29 cellular contexts compared by ENCODE assay signal in the genomic region with DNA sequence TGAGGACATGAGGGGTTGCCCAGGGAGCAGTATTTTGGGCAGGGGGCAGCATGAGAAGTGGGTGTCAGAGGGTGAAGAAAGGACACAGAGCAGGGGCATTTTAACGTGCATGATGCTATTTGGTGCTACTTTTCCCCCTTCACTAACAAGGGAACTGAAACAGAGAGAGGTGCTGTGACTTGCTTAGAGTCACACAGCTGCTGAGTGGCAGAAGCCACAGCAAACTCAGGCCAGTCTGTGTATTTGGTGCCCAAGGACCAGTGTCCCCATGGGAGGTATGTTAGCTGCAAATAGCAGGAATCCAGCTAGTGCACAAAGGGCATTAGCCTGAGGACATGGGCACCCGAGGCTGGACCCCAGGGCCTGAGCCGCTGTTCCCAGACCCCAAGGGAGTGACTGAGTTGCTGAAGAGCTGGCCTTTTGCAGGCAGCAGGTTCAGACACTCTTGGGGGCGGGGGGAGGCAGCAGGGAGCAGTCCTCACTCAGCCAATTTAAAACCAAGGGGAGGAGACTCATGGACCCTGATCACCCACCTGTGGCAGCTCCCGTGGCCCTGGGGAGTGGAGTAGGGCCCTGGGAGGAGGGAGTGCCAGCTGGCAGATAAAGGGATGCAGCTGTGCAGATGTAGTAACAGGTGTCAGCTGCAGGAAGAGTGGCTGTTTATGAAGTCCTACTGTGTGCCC. TPM values are rescaled to one million over a fixed set of nuclear protein-coding genes. Genes with fewer than 3 reads are reported as not detected.
DNase-seq lines count a peak whose midpoint lies in the region; TF ChIP-seq lines count a peak whose summit lies in the region.
"Had no signal": no experiment of that assay in that cellular context is flagged by ENCODE, and none has a peak within 500 bp of the region (broad histone marks: within the 10 kb centered on the region; RNA-seq: fewer than 3 reads in every experiment).

No MANE protein-coding gene starts in this region.

- H3K23ac ChIP-seq in neuronal stem cell (ENCODE audit: low read depth, low read length, poor library complexity), result peak overlapping the region; percentile 28

- H3K36me3 ChIP-seq in DOHH2 (ENCODE audit: control insufficient read depth, low read length), result no peaks in the 10 kb centered on the region
- H3K36me3 ChIP-seq in neuronal stem cell (replicated peaks in 1 of 2; ENCODE audit: control insufficient read depth in 2 of 2, insufficient read depth in 2 of 2, low read length in 2 of 2), result no peaks in the 10 kb centered on the region
- H3K36me3 ChIP-seq: brain microvascular endothelial cell, neural progenitor cell, tibial nerve had no signal

- H4K91ac ChIP-seq in neuronal stem cell (ENCODE audit: low read depth, low read length, poor library complexity), result no peak overlapping the region

- no peak overlapping the region for H2BK12ac ChIP-seq in neuronal stem cell (ENCODE audit: low read length)

- H3K14ac ChIP-seq in neuronal stem cell (ENCODE audit: low read length), result no peak overlapping the region

- H3K79me2 ChIP-seq in DOHH2 (ENCODE audit: control insufficient read depth, low read length), result no peaks in the 10 kb centered on the region

- H2BK120ac ChIP-seq in neuronal stem cell (ENCODE audit: low read depth, low read length), result no peak overlapping the region

- H2AK5ac ChIP-seq in neuronal stem cell (ENCODE audit: low read depth, low read length), result peak overlapping the region; percentile 57

- H2BK5ac ChIP-seq in neuronal stem cell (ENCODE audit: low read length), result peak overlapping the region; percentile 45

- H2AFZ ChIP-seq in neuronal stem cell (ENCODE audit: low read length), result no peak overlapping the region
- H2AFZ ChIP-seq: neural progenitor cell had no signal

- H3K9ac ChIP-seq in neuronal stem cell (ENCODE audit: low read depth, low read length, poor library complexity), result no peak overlapping the region
- H3K9ac ChIP-seq: neural progenitor cell had no signal

- H2BK15ac ChIP-seq in neuronal stem cell (ENCODE audit: low read length), result peak overlapping the region; percentile 31

- H4K20me1 ChIP-seq in DOHH2 (ENCODE audit: control insufficient read depth, insufficient read depth, low read depth, low read length), result no peaks in the 10 kb centered on the region

- H3K4me3 ChIP-seq in DOHH2 (ENCODE audit: low read length) (no peak overlapping the region), neuronal stem cell (ENCODE audit: low read length in 2 of 2) (no peak overlapping the region)
- H3K4me3 ChIP-seq: left lung, neural progenitor cell, SK-N-MC, tibial nerve had no signal

- no peak overlapping the region for H3K27ac ChIP-seq in DOHH2 (ENCODE audit: low read depth, low read length)
- H3K27ac ChIP-seq in neuronal stem cell (replicated peaks; ENCODE audit: low read length), result no peak overlapping the region
- H3K27ac ChIP-seq: brain microvascular endothelial cell, left lung, neural progenitor cell, SK-N-MC, tibial nerve had no signal

- no peak for TF ChIP-seq CTCF in DOHH2 (IDR thresholded peaks at IDR 0.05; ENCODE audit: low read depth, low read length, poor library complexity, severe bottlenecking)

- H3K4me2 ChIP-seq in DOHH2 (ENCODE audit: low read length), result peak overlapping the region; percentile 33
- H3K4me2 ChIP-seq in neuronal stem cell (ENCODE audit: insufficient read depth, low read length, poor library complexity, severe bottlenecking), result no peak overlapping the region
- H3K4me2 ChIP-seq: neural progenitor cell had no signal

- H3K4me1 ChIP-seq in DOHH2 (ENCODE audit: control insufficient read depth, low read length) (peaks cover 47% of the 10 kb centered on the region), neuronal stem cell (ENCODE audit: control insufficient read depth in 2 of 2, insufficient read depth in 1 of 2, low read depth in 1 of 2, low read length in 2 of 2) (peaks cover 4% of the 10 kb centered on the region in 2 donors)
- H3K4me1 ChIP-seq: tibial nerve had no signal

- WGBS in neuronal stem cell (ENCODE audit: extremely low coverage in 2 of 2, insufficient read length in 2 of 2, insufficient replicate concordance in 1 of 2), 2 donors, result no CpG with 5 or more reads among the region's 5 CpGs

- peak overlapping the region; percentile 75 for H3K18ac ChIP-seq in neuronal stem cell (ENCODE audit: low read length)

- no peak overlapping the region for H4K8ac ChIP-seq in neuronal stem cell (ENCODE audit: low read depth, low read length)

- H3F3A ChIP-seq in DOHH2 (ENCODE audit: control insufficient read depth, insufficient read depth), result no peaks in the 10 kb centered on the region

- H3K27me3 ChIP-seq in DOHH2 (ENCODE audit: control insufficient read depth, low read length), result peaks cover 7% of the 10 kb centered on the region; the same call in 1 of the 2 replicates
- H3K27me3 ChIP-seq in neuronal stem cell (ENCODE audit: control insufficient read depth in 3 of 3, insufficient read depth in 3 of 3, low read depth in 1 of 3, low read length in 3 of 3), result peaks cover 0 to 13% (median 0%) of the 10 kb centered on the region in 3 experiments
- H3K27me3 ChIP-seq: brain microvascular endothelial cell, neural progenitor cell had no signal

- peak; percentile 22 for DNase-seq in NCI-H82 (lab: John Stamatoyannopoulos, UW)
- DNase-seq in NCI-H82 treated with DMSO at 0.1 percent for 48 hours (lab: John Stamatoyannopoulos, UW; ENCODE audit: unreplicated experiment), result no peak
- DNase-seq in NCI-H69 (lab: John Stamatoyannopoulos, UW), result peak; percentile 47
- DNase-seq in neuronal stem cell (ENCODE audit: low spot score), result no peak
- DNase-seq in NCI-H1930 (lab: John Stamatoyannopoulos, UW), result no peak
- DNase-seq in activated effector memory CD4-positive, alpha-beta T cell treated with anti-CD3 and anti-CD28 coated beads, Interleukin-2, amount 50 U/mL, for 16 hours, result no peak
- DNase-seq in activated CD8-positive, alpha-beta memory T cell treated with anti-CD3 and anti-CD28 coated beads for 24 hours, result no peak
- DNase-seq: activated CD4-positive, alpha-beta T cell treated with anti-CD3 and anti-CD28 coated beads, Interleukin-2, amount 10 ng/mL, durations not matched to agents 24 days and 14 days; activated CD8-positive, alpha-beta memory T cell treated with anti-CD3 and anti-CD28 coated beads, Interleukin-2, amount 10 ng/mL, durations not matched to agents 7 days and 5 days; activated naive CD4-positive, alpha-beta T cell treated with Interleukin-2 at 50 U/mL for 16 hours; activated T-cell treated with anti-CD3 and anti-CD28 coated beads, Interleukin-2, amount 50 U/mL, for 72 hours; AML-193; amygdala; brain microvascular endothelial cell; CD8-positive, alpha-beta T cell; cerebellar nuclear complex; glutamatergic neuron; GOT3; left lung; mesenchymal stem cell; NCI-H1092; NCI-H187; NCI-H226; right cardiac atrium; T-helper 1 cell had no signal

- H3K79me1 ChIP-seq in neuronal stem cell (ENCODE audit: low read depth, low read length), result no peaks in the 10 kb centered on the region

- H3K9me3 ChIP-seq in DOHH2 (ENCODE audit: control insufficient read depth, insufficient read depth, low read length) (no peaks in the 10 kb centered on the region), neuronal stem cell (replicated peaks in 1 of 2; ENCODE audit: control insufficient read depth in 2 of 2, insufficient read depth in 1 of 2, low read depth in 1 of 2, low read length in 2 of 2) (peaks cover 0 to 2% of the 10 kb centered on the region in 2 donors)
- H3K9me3 ChIP-seq: left lung, tibial nerve had no signal

- H3K9me2 ChIP-seq in DOHH2 (replicated peaks; ENCODE audit: control insufficient read depth, low read length), result no peaks in the 10 kb centered on the region

- no peak overlapping the region for H3K4ac ChIP-seq in neuronal stem cell (ENCODE audit: low read length)

RNA-seq across cellular contexts. Expression of gene PARVG, which starts 14.6 kb away (rescaled TPM):
- 0.18 TPM for polyA plus RNA-seq in neuronal stem cell (2013, experiment 1 of 2)
- 0.06 TPM for polyA plus RNA-seq in neuronal stem cell (2013, experiment 2 of 2)

Comparison
In these comparisons a context has a peak if more than half of its experiments do, and no peak if none do; other contexts are left out.
1. DNase-seq: peak in NCI-H82 (single experiment) and NCI-H69 (single experiment); none in NCI-H82 treated with DMSO at 0.1 percent for 48 hours (single experiment), neuronal stem cell (single experiment), NCI-H1930 (0 of 2), activated effector memory CD4-positive, alpha-beta T cell treated with anti-CD3 and anti-CD28 coated beads, Interleukin-2, amount 50 U/mL, for 16 hours (single experiment) and activated CD8-positive, alpha-beta memory T cell treated with anti-CD3 and anti-CD28 coated beads for 24 hours (single experiment).